ENCODE assay signal across 8 cellular contexts in the genomic region with DNA sequence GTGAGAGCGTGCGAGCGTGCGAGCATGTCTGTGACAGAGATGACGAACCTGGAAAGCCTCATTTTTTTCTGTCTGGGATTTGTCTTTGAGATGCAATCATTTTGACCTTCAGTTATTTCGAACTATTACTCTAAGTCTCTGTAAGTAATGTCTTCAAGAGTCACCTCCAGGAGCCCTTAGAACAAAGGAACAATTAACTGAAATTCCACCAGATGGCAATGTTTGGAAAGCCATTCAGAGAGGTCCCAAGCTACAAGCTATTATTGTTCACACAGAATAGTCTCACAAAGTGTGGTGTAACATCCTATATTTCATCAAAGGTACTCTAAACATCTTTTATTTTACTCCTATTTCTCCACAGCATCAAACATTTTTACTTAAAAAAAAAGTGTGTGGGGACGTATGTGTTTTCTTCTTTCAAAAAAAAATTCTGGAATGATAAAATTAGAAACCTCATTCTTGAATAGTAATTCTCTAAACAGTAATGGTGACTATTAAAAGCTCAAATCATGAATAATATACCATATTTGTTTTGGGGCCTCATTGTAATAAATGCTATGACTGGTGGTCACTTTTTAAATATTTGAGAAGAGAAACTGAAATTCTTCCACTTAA. TPM values are rescaled to one million over a fixed set of nuclear protein-coding genes. Genes with fewer than 3 reads are reported as not detected.
DNase-seq lines count a peak whose midpoint lies in the region; ATAC-seq and TF ChIP-seq lines count a peak whose summit lies in the region.

No MANE protein-coding gene starts in this region.

- DNase-seq in AG08396 (ENCODE audit: low spot score) = peak; percentile 52
- DNase-seq in GM13976 (ENCODE audit: low spot score) = peak; percentile 67
- DNase-seq in NCI-H1417 treated with DMSO at 0.1 percent for 48 hours (lab: John Stamatoyannopoulos, UW) = peak; percentile 46
- peak; percentile 17 to 60 for DNase-seq in SW 1271 (lab: John Stamatoyannopoulos, UW)
- DNase-seq in fibroblast of pulmonary artery (ENCODE audit: low read depth) = peak; percentile 87
- no peak for DNase-seq in neural crest cell (ENCODE audit: low read depth, low spot score)
- no peak for DNase-seq in activated CD8-positive, alpha-beta memory T cell treated with anti-CD3 and anti-CD28 coated beads, Interleukin-2, amount 50 U/mL, for 4 hours

- no peak overlapping the region for H3K4me3 ChIP-seq in fibroblast of pulmonary artery (replicated peaks; ENCODE audit: low read depth, low read length)

- H3K36me3 Mint-ChIP-seq in neural crest cell (ENCODE audit: low read depth) = no peaks in the 10 kb centered on the region

- in situ Hi-C loops in GM13976 (cut with MboI; ENCODE audit: low sequenced_read_pairs, unreplicated experiment) = loop anchor here (10.0 kb wide), 2 partner anchors 139 to 349 kb away; no protein-coding TSS in a partner anchor

- TF ChIP-seq CTCF in GM13976 (IDR thresholded peaks at IDR 0.05; ENCODE audit: borderline replicate concordance, control extremely low read depth, extremely low read depth, insufficient read depth, missing control alignments) (peak; percentile 29), fibroblast of pulmonary artery (IDR thresholded peaks at IDR 0.05; ENCODE audit: low read length, missing control alignments) (peak; percentile 65), neural crest cell (conservative IDR thresholded peaks at IDR 0.05) (peak; percentile 73)

- H3K9me3 Mint-ChIP-seq in neural crest cell = no peaks in the 10 kb centered on the region

- peaks cover 5% of the 10 kb centered on the region for H3K4me1 Mint-ChIP-seq in neural crest cell

- H3K27me3 Mint-ChIP-seq in neural crest cell (ENCODE audit: low read depth) = no peaks in the 10 kb centered on the region

- no peak overlapping the region for H3K27ac Mint-ChIP-seq in neural crest cell (ENCODE audit: unreplicated experiment)

- no peak overlapping the region for H3K4me3 Mint-ChIP-seq in neural crest cell

- peak; percentile 68 for ATAC-seq in HG02840 (IDR thresholded peaks at IDR 0.05; ENCODE audit: low FRiP score, unreplicated experiment)

RNA-seq across cellular contexts. Expression of gene MAPRE2, which starts 35.1 kb away (rescaled TPM):
- 35.5 and 38.1 TPM in 2 replicates for total RNA-seq in neural crest cell

Comparison
In these comparisons a context has a peak if more than half of its experiments do, and no peak if none do; other contexts are left out.
1. DNase-seq: peak in AG08396 (single experiment), GM13976 (single experiment), NCI-H1417 treated with DMSO at 0.1 percent for 48 hours (single experiment), SW 1271 (2 of 2) and fibroblast of pulmonary artery (single experiment); none in neural crest cell (single experiment) and activated CD8-positive, alpha-beta memory T cell treated with anti-CD3 and anti-CD28 coated beads, Interleukin-2, amount 50 U/mL, for 4 hours (single experiment).
2. Peak in every context shown above with its lines, with median percentiles within 50 percentile points of each other: CTCF ChIP-seq.